Comparison of ENCODE assay signal across 34 cellular contexts in the genomic region with DNA sequence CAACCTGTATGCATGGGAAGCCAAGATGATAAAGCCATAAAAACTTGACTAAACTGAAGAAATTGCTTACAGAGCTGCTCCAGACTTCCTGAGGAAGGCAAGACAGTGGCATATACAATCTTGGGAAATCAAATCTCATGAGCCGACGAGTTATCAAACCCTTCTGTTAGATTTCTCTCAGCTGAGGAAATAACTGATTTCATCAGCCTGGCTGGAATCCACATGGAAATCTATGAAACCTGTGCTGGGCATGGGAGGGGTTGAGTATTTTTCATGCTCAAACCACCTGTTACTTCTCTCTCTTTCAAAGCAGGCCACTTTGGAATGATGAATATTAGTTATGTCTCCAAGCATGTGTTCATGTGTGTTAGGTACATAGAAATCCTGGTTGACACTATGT.
"Had no signal": no experiment of that assay in that cellular context is flagged by ENCODE, and none has a peak within 500 bp of the region (broad histone marks: within the 10 kb centered on the region; RNA-seq: fewer than 3 reads in every experiment).

No MANE protein-coding gene starts in this region.

- H3K4me1 ChIP-seq: adrenal gland, ascending aorta, body of pancreas, breast epithelium had no signal

- ATAC-seq: activated naive CD4-positive, alpha-beta T cell treated with anti-CD3 and anti-CD28 coated beads, Interleukin-2, amount 50 U/mL, for 72 hours; activated naive CD8-positive, alpha-beta T cell treated with anti-CD3 and anti-CD28 coated beads, Interleukin-2, amount 50 U/mL, for 24 hours; activated T-cell treated with anti-CD3 and anti-CD28 coated beads, Interleukin-2, amount 50 U/mL, for 4 hours; activated T-cell treated with anti-CD3 and anti-CD28 coated beads, Interleukin-2, amount 50 U/mL, for 72 hours; activated T-helper 17 cell treated with anti-CD3 and anti-CD28 coated beads, Interleukin-2, amount 50 U/mL, for 72 hours; body of pancreas had no signal

- H3K36me3 ChIP-seq: adrenal gland, ascending aorta, brain microvascular endothelial cell, breast epithelium, cardiac muscle cell had no signal

- FAIRE-seq: astrocyte, bronchial epithelial cell had no signal

- H3K27me3 ChIP-seq: adrenal gland, ascending aorta, body of pancreas, brain microvascular endothelial cell, breast epithelium, cardiac muscle cell had no signal

- H3K9me3 ChIP-seq: adrenal gland, ascending aorta, body of pancreas, breast epithelium had no signal

- DNase-seq: activated effector memory CD4-positive, alpha-beta T cell treated with anti-CD3 and anti-CD28 coated beads, Interleukin-2, amount 50 U/mL, for 16 hours; activated effector memory CD4-positive, alpha-beta T cell treated with Interleukin-2 at 50 U/mL for 16 hours; activated gamma-delta T cell; activated gamma-delta T cell treated with Interleukin-2 at 50 U/mL for 16 hours; activated naive CD4-positive, alpha-beta T cell; activated naive CD4-positive, alpha-beta T cell treated with anti-CD3 and anti-CD28 coated beads for 36 hours; activated naive CD4-positive, alpha-beta T cell treated with anti-CD3 and anti-CD28 coated beads, Interleukin-2, amount 10 ng/mL, durations not matched to agents 7 days and 5 days; activated naive CD4-positive, alpha-beta T cell treated with anti-CD3 and anti-CD28 coated beads, Interleukin-2, amount 50 U/mL, for 16 hours; activated naive CD4-positive, alpha-beta T cell treated with Interleukin-2 at 50 U/mL for 16 hours; activated naive CD8-positive, alpha-beta T cell treated with anti-CD3 and anti-CD28 coated beads for 36 hours; activated naive CD8-positive, alpha-beta T cell treated with anti-CD3 and anti-CD28 coated beads, Interleukin-2, amount 10 ng/mL, durations not matched to agents 7 days and 5 days; activated naive CD8-positive, alpha-beta T cell treated with anti-CD3 and anti-CD28 coated beads, Interleukin-2, amount 50 U/mL, for 24 hours; activated T-cell treated with anti-CD3 and anti-CD28 coated beads, Interleukin-2, amount 50 U/mL, for 1 hour; activated T-cell treated with anti-CD3 and anti-CD28 coated beads, Interleukin-2, amount 50 U/mL, for 24 hours; activated T-cell treated with anti-CD3 and anti-CD28 coated beads, Interleukin-2, amount 50 U/mL, for 4 hours; activated T-cell treated with anti-CD3 and anti-CD28 coated beads, Interleukin-2, amount 50 U/mL, for 48 hours; activated T-cell treated with anti-CD3 and anti-CD28 coated beads, Interleukin-2, amount 50 U/mL, for 72 hours; adrenal gland; amniotic stem cell; amygdala; anterior cingulate cortex; aorta; body of pancreas; brain microvascular endothelial cell; caudate nucleus; central memory CD4-positive, alpha-beta T cell; cerebellar nuclear complex had no signal

- H3K27ac ChIP-seq: adrenal gland, ascending aorta, body of pancreas, brain microvascular endothelial cell, breast epithelium, cardiac muscle cell had no signal

- H3K4me3 ChIP-seq: adrenal gland, ascending aorta, body of pancreas, breast epithelium, cardiac muscle cell had no signal
